In the genomic region with DNA sequence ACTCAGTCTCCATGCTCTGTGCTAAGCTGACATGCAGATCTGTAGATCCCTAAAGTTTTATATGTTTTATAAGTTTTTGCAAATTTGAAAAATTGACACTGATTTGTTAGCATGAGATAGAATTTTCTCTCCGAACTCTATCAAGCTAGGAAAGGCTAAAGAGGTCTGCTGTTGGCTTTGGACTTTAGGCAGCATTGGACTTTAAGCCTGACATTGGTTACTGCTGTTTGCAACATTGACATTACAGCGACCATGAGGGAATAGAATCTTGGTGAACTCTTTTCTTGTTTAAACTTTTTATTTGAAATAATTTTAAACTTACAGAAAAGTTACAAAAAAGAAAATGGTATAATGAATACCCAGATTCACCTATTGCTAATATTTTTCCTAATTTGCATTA, we compare ENCODE assay signal across 1 cellular context.
TF ChIP-seq lines count a peak whose summit lies in the region.

No MANE protein-coding gene starts in this region.

TF ChIP-seq in HepG2, 621 proteins besides CTCF, POLR2A, EP300 and RAD21 (continued from another document and continues in another):
- TF ChIP-seq HNF4A (CRISPR knock-in tag; IDR thresholded peaks at IDR 0.05) (peak; percentile 81), KAT8 (CRISPR knock-in tag; IDR thresholded peaks at IDR 0.05) (no peak), ZBTB7B (CRISPR knock-in tag; IDR thresholded peaks at IDR 0.05) (no peak), MED8 (CRISPR knock-in tag; IDR thresholded peaks at IDR 0.05; ENCODE audit: insufficient replicate concordance) (no peak), RNF2 (conservative IDR thresholded peaks at IDR 0.05; ENCODE audit: low read depth) (no peak), HNF4G (IDR thresholded peaks at IDR 0.05; ENCODE audit: borderline replicate concordance, low read depth, low read length) (peak; percentile 72), HNF4G (CRISPR knock-in tag; IDR thresholded peaks at IDR 0.05; ENCODE audit: borderline replicate concordance, low read depth) (no peak), ATF4 (CRISPR knock-in tag; IDR thresholded peaks at IDR 0.05) (peak in 1 of 2 experiments; percentile 30; a peak in 1 of 4 replicates), ZC3H4 (CRISPR knock-in tag; IDR thresholded peaks at IDR 0.05; ENCODE audit: borderline replicate concordance) (no peak), HCFC1 (IDR thresholded peaks at IDR 0.05; ENCODE audit: low read depth, low read length) (no peak), ZNF264 (CRISPR knock-in tag; IDR thresholded peaks at IDR 0.05) (no peak), ATF5 (CRISPR knock-in tag; IDR thresholded peaks at IDR 0.05; ENCODE audit: low read depth) (no peak), MED1 (CRISPR knock-in tag; IDR thresholded peaks at IDR 0.05) (no peak), ZSCAN30 (CRISPR knock-in tag; IDR thresholded peaks at IDR 0.05) (no peak), ISL2 (CRISPR knock-in tag; IDR thresholded peaks at IDR 0.05) (no peak), ATM (IDR thresholded peaks at IDR 0.05; ENCODE audit: borderline replicate concordance) (no peak), CEBPB (IDR thresholded peaks at IDR 0.05; ENCODE audit: borderline replicate concordance, low read depth, low read length) (peak; percentile 50; the same call in 1 of the 2 replicates), ETV6 (CRISPR knock-in tag; conservative IDR thresholded peaks at IDR 0.05) (no peak), ZNF672 (CRISPR knock-in tag; IDR thresholded peaks at IDR 0.05) (no peak), CC2D1A (CRISPR knock-in tag; IDR thresholded peaks at IDR 0.05) (no peak), ZNF563 (CRISPR knock-in tag; IDR thresholded peaks at IDR 0.05) (no peak), ZNF3 (CRISPR knock-in tag; IDR thresholded peaks at IDR 0.05) (no peak), ZFP62 (CRISPR knock-in tag; IDR thresholded peaks at IDR 0.05) (no peak), REPIN1 (CRISPR knock-in tag; IDR thresholded peaks at IDR 0.05; ENCODE audit: borderline replicate concordance, low read depth) (no peak), TBP (CRISPR knock-in tag; IDR thresholded peaks at IDR 0.05) (no peak), ZNF292 (CRISPR knock-in tag; IDR thresholded peaks at IDR 0.05; ENCODE audit: borderline replicate concordance, low read depth) (no peak), ZSCAN12 (CRISPR knock-in tag; IDR thresholded peaks at IDR 0.05) (no peak), MAF1 (CRISPR knock-in tag; IDR thresholded peaks at IDR 0.05; ENCODE audit: borderline replicate concordance) (no peak), SAP130 (CRISPR knock-in tag; IDR thresholded peaks at IDR 0.05; ENCODE audit: low read depth) (no peak), ZNF235 (CRISPR knock-in tag; IDR thresholded peaks at IDR 0.05; ENCODE audit: borderline replicate concordance) (no peak), HDAC2 (CRISPR knock-in tag; IDR thresholded peaks at IDR 0.05) (no peak), PAXIP1 (CRISPR knock-in tag; conservative IDR thresholded peaks at IDR 0.05) (no peak), SP1 (IDR thresholded peaks at IDR 0.05) (no peak), SP1 (CRISPR knock-in tag; IDR thresholded peaks at IDR 0.05) (no peak), CBX2 (IDR thresholded peaks at IDR 0.05; ENCODE audit: low read depth, low read length) (no peak), CBX2 (CRISPR knock-in tag; IDR thresholded peaks at IDR 0.05; ENCODE audit: low read depth) (no peak), ZNF605 (CRISPR knock-in tag; IDR thresholded peaks at IDR 0.05) (no peak)
- TF ChIP-seq, protein P1, sequence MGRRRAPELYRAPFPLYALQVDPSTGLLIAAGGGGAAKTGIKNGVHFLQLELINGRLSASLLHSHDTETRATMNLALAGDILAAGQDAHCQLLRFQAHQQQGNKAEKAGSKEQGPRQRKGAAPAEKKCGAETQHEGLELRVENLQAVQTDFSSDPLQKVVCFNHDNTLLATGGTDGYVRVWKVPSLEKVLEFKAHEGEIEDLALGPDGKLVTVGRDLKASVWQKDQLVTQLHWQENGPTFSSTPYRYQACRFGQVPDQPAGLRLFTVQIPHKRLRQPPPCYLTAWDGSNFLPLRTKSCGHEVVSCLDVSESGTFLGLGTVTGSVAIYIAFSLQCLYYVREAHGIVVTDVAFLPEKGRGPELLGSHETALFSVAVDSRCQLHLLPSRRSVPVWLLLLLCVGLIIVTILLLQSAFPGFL (CRISPR knock-in tag; IDR thresholded peaks at IDR 0.05), result no peak
- TF ChIP-seq, protein P2, sequence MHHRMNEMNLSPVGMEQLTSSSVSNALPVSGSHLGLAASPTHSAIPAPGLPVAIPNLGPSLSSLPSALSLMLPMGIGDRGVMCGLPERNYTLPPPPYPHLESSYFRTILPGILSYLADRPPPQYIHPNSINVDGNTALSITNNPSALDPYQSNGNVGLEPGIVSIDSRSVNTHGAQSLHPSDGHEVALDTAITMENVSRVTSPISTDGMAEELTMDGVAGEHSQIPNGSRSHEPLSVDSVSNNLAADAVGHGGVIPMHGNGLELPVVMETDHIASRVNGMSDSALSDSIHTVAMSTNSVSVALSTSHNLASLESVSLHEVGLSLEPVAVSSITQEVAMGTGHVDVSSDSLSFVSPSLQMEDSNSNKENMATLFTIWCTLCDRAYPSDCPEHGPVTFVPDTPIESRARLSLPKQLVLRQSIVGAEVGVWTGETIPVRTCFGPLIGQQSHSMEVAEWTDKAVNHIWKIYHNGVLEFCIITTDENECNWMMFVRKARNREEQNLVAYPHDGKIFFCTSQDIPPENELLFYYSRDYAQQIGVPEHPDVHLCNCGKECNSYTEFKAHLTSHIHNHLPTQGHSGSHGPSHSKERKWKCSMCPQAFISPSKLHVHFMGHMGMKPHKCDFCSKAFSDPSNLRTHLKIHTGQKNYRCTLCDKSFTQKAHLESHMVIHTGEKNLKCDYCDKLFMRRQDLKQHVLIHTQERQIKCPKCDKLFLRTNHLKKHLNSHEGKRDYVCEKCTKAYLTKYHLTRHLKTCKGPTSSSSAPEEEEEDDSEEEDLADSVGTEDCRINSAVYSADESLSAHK (CRISPR knock-in tag; IDR thresholded peaks at IDR 0.05; ENCODE audit: borderline replicate concordance), result no peak
- TF ChIP-seq, protein P3, sequence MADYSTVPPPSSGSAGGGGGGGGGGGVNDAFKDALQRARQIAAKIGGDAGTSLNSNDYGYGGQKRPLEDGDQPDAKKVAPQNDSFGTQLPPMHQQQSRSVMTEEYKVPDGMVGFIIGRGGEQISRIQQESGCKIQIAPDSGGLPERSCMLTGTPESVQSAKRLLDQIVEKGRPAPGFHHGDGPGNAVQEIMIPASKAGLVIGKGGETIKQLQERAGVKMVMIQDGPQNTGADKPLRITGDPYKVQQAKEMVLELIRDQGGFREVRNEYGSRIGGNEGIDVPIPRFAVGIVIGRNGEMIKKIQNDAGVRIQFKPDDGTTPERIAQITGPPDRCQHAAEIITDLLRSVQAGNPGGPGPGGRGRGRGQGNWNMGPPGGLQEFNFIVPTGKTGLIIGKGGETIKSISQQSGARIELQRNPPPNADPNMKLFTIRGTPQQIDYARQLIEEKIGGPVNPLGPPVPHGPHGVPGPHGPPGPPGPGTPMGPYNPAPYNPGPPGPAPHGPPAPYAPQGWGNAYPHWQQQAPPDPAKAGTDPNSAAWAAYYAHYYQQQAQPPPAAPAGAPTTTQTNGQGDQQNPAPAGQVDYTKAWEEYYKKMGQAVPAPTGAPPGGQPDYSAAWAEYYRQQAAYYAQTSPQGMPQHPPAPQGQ (CRISPR knock-in tag; IDR thresholded peaks at IDR 0.05; ENCODE audit: borderline replicate concordance), result no peak
- TF ChIP-seq, protein P4, sequence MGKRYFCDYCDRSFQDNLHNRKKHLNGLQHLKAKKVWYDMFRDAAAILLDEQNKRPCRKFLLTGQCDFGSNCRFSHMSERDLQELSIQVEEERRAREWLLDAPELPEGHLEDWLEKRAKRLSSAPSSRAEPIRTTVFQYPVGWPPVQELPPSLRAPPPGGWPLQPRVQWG (CRISPR knock-in tag; IDR thresholded peaks at IDR 0.05; ENCODE audit: borderline replicate concordance, low read depth), result no peak
- TF ChIP-seq, protein P5, sequence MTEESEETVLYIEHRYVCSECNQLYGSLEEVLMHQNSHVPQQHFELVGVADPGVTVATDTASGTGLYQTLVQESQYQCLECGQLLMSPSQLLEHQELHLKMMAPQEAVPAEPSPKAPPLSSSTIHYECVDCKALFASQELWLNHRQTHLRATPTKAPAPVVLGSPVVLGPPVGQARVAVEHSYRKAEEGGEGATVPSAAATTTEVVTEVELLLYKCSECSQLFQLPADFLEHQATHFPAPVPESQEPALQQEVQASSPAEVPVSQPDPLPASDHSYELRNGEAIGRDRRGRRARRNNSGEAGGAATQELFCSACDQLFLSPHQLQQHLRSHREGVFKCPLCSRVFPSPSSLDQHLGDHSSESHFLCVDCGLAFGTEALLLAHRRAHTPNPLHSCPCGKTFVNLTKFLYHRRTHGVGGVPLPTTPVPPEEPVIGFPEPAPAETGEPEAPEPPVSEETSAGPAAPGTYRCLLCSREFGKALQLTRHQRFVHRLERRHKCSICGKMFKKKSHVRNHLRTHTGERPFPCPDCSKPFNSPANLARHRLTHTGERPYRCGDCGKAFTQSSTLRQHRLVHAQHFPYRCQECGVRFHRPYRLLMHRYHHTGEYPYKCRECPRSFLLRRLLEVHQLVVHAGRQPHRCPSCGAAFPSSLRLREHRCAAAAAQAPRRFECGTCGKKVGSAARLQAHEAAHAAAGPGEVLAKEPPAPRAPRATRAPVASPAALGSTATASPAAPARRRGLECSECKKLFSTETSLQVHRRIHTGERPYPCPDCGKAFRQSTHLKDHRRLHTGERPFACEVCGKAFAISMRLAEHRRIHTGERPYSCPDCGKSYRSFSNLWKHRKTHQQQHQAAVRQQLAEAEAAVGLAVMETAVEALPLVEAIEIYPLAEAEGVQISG (CRISPR knock-in tag; IDR thresholded peaks at IDR 0.05), result no peak
- TF ChIP-seq, protein P6, sequence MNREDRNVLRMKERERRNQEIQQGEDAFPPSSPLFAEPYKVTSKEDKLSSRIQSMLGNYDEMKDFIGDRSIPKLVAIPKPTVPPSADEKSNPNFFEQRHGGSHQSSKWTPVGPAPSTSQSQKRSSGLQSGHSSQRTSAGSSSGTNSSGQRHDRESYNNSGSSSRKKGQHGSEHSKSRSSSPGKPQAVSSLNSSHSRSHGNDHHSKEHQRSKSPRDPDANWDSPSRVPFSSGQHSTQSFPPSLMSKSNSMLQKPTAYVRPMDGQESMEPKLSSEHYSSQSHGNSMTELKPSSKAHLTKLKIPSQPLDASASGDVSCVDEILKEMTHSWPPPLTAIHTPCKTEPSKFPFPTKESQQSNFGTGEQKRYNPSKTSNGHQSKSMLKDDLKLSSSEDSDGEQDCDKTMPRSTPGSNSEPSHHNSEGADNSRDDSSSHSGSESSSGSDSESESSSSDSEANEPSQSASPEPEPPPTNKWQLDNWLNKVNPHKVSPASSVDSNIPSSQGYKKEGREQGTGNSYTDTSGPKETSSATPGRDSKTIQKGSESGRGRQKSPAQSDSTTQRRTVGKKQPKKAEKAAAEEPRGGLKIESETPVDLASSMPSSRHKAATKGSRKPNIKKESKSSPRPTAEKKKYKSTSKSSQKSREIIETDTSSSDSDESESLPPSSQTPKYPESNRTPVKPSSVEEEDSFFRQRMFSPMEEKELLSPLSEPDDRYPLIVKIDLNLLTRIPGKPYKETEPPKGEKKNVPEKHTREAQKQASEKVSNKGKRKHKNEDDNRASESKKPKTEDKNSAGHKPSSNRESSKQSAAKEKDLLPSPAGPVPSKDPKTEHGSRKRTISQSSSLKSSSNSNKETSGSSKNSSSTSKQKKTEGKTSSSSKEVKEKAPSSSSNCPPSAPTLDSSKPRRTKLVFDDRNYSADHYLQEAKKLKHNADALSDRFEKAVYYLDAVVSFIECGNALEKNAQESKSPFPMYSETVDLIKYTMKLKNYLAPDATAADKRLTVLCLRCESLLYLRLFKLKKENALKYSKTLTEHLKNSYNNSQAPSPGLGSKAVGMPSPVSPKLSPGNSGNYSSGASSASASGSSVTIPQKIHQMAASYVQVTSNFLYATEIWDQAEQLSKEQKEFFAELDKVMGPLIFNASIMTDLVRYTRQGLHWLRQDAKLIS (CRISPR knock-in tag; IDR thresholded peaks at IDR 0.05), result no peak
- TF ChIP-seq, protein P7, sequence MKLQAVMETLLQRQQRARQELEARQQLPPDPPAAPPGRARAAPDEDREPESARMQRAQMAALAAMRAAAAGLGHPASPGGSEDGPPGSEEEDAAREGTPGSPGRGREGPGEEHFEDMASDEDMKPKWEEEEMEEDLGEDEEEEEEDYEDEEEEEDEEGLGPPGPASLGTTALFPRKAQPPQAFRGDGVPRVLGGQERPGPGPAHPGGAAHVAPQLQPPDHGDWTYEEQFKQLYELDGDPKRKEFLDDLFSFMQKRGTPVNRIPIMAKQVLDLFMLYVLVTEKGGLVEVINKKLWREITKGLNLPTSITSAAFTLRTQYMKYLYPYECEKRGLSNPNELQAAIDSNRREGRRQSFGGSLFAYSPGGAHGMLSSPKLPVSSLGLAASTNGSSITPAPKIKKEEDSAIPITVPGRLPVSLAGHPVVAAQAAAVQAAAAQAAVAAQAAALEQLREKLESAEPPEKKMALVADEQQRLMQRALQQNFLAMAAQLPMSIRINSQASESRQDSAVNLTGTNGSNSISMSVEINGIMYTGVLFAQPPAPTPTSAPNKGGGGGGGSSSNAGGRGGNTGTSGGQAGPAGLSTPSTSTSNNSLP (IDR thresholded peaks at IDR 0.05; ENCODE audit: low read depth, low read length), result 0 out of 2 replicates have a peak, but pooled peaks have one; percentile 13
